1 cellular context compared by ENCODE assay signal in the genomic region with DNA sequence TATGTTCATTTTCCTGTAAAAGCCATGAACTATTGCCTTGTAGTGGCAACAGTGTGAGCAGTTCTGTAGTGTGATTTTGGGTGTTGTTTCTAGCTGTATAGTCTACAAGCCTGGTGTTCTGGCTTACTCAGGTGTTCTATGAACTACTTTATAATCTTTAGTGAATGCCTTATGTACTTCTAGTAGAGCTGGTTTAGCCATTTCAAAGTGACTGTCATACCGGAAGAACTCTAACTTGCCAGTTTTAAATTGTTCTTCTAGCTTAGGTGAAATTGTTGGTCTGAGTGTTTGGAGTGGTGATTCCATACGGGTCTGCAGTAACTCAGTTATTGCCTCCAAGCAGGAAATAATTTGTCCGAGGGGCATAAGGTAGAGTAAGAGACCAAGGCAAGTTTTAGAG.
TF ChIP-seq lines count a peak whose summit lies in the region.

No MANE protein-coding gene starts in this region.

TF ChIP-seq in K562, 482 proteins besides CTCF, POLR2A, EP300 and RAD21 (continued from another document):
- TF ChIP-seq YY1 (IDR thresholded peaks at IDR 0.05; ENCODE audit: borderline replicate concordance in 1 of 3, control insufficient read depth in 1 of 3, extremely low read depth in 1 of 3, insufficient read depth in 3 of 3, insufficient read length in 1 of 3, insufficient replicate concordance in 2 of 3, low read depth in 1 of 3, low read length in 2 of 3) (no peak), STAT5A (IDR thresholded peaks at IDR 0.05; ENCODE audit: borderline replicate concordance, low read length) (no peak), ZNF518B (CRISPR knock-in tag; IDR thresholded peaks at IDR 0.05) (no peak), ATF7 (IDR thresholded peaks at IDR 0.05) (no peak), ZFX (CRISPR knock-in tag; IDR thresholded peaks at IDR 0.05) (no peak)
